Comparison of ENCODE assay signal across 17 cellular contexts in genomic region chr7:101970047-101970585, GRCh38.
"Had no signal": no experiment of that assay in that cellular context is flagged by ENCODE, and none has a peak within 500 bp of the region (broad histone marks: within the 10 kb centered on the region; RNA-seq: fewer than 3 reads in every experiment).

No MANE protein-coding gene starts in this region.

- H3K4me3 ChIP-seq: testis had no signal

- H3K27me3 Mint-ChIP-seq: activated naive CD4-positive, alpha-beta T cell treated with anti-CD3 and anti-CD28 coated beads, Interleukin-2, amount 10 ng/mL, durations not matched to agents 7 days and 5 days; activated T-helper 17 cell treated with anti-CD3 and anti-CD28 coated beads, Interleukin-2, amount 50 U/mL, for 72 hours; brain; central memory CD8-positive, alpha-beta T cell; progenitor cell of endocrine pancreas; stimulated activated naive CD8-positive, alpha-beta T cell treated with anti-CD3 and anti-CD28 coated beads, Interleukin-15, Interleukin-2, amounts not matched to agents 100 ng/mL and 50 ng/mL, for 24 hours had no signal

- H3K9me3 ChIP-seq: testis had no signal

- H3K4me3 Mint-ChIP-seq: activated naive CD4-positive, alpha-beta T cell treated with anti-CD3 and anti-CD28 coated beads, Interleukin-2, amount 10 ng/mL, durations not matched to agents 7 days and 5 days; activated T-helper 17 cell treated with anti-CD3 and anti-CD28 coated beads, Interleukin-2, amount 50 U/mL, for 72 hours; central memory CD8-positive, alpha-beta T cell; stimulated activated naive CD8-positive, alpha-beta T cell treated with anti-CD3 and anti-CD28 coated beads, Interleukin-15, Interleukin-2, amounts not matched to agents 100 ng/mL and 50 ng/mL, for 24 hours had no signal

- DNase-seq: activated CD4-positive, alpha-beta T cell treated with anti-CD3 and anti-CD28 coated beads, Interleukin-2, amount 50 U/mL, for 1 hour; activated CD4-positive, CD25-positive, alpha-beta regulatory T cell; activated naive CD4-positive, alpha-beta T cell treated with anti-CD3 and anti-CD28 coated beads, Interleukin-2, amount 10 ng/mL, durations not matched to agents 7 days and 5 days; activated T-cell treated with anti-CD3 and anti-CD28 coated beads for 4 hours; amniotic stem cell; cortex of kidney; effector memory CD4-positive, alpha-beta T cell; hippocampal formation; left ventricle myocardium superior; stimulated activated CD4-positive, alpha-beta T cell treated with anti-CD3 and anti-CD28 coated beads, Interleukin-12 subunit alpha, Interleukin-12 subunit beta, amount 100 ng/mL, for 4 hours; testis had no signal

- H3K27ac Mint-ChIP-seq: activated naive CD4-positive, alpha-beta T cell treated with anti-CD3 and anti-CD28 coated beads, Interleukin-2, amount 10 ng/mL, durations not matched to agents 7 days and 5 days; activated T-helper 17 cell treated with anti-CD3 and anti-CD28 coated beads, Interleukin-2, amount 50 U/mL, for 72 hours; progenitor cell of endocrine pancreas; stimulated activated naive CD8-positive, alpha-beta T cell treated with anti-CD3 and anti-CD28 coated beads, Interleukin-15, Interleukin-2, amounts not matched to agents 100 ng/mL and 50 ng/mL, for 24 hours had no signal

- ATAC-seq: activated T-helper 17 cell treated with anti-CD3 and anti-CD28 coated beads, Interleukin-2, amount 50 U/mL, for 72 hours; left ventricle myocardium superior; sciatic nerve had no signal

- H3K27me3 ChIP-seq: testis had no signal

- H3K36me3 Mint-ChIP-seq: activated naive CD4-positive, alpha-beta T cell treated with anti-CD3 and anti-CD28 coated beads, Interleukin-2, amount 10 ng/mL, durations not matched to agents 7 days and 5 days had no signal

- H3K4me1 Mint-ChIP-seq: activated naive CD4-positive, alpha-beta T cell treated with anti-CD3 and anti-CD28 coated beads, Interleukin-2, amount 10 ng/mL, durations not matched to agents 7 days and 5 days; activated T-helper 17 cell treated with anti-CD3 and anti-CD28 coated beads, Interleukin-2, amount 50 U/mL, for 72 hours had no signal

- H3K27ac ChIP-seq: testis had no signal

- H3K9me3 Mint-ChIP-seq: activated naive CD4-positive, alpha-beta T cell treated with anti-CD3 and anti-CD28 coated beads, Interleukin-2, amount 10 ng/mL, durations not matched to agents 7 days and 5 days; stimulated activated naive CD8-positive, alpha-beta T cell treated with anti-CD3 and anti-CD28 coated beads, Interleukin-15, Interleukin-2, amounts not matched to agents 100 ng/mL and 50 ng/mL, for 24 hours had no signal
